27 cellular contexts compared by ENCODE assay signal in the genomic region with DNA sequence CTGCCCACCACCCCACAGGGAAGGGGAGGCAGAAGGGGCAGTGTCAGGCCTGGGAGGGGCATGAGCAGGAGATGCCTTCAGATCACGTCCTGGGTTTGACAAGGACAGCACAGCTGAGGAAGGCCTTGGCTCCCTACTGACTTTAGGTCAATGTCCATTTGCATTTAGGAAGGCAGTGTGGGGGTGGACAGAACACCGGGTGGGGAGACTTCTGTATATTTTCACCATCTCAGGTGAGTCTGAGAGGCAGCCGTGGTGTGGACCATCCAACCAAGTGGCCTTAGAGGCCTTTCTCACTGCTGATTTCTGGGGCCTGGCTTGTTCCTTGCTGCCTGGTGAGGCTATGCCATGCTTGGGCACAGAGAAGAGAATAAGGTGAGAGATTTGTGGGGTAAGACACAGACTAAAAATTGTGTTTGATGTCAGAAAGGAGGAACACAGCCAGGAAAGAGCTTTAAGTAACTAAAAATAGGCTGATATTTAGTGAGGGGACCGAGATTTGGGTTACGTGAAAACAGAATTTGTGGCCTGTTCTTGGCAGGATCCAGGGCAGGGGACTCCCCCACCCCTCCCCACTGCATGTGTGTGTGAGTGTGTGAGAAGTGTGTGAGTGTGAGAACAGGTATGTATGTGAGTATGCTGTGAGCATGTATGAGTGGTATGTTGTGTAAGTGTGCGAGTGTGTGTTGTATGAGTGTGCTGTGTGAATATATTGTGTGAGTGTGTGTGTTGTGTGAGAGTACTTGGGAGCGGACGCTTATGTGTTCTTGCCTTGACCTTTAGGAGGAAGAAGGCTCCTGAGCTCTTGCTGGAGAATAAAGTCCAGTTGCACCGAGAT. TPM values are rescaled to one million over a fixed set of nuclear protein-coding genes. Genes with fewer than 3 reads are reported as not detected.
DNase-seq lines count a peak whose midpoint lies in the region; ATAC-seq and TF ChIP-seq lines count a peak whose summit lies in the region.
"Had no signal": no experiment of that assay in that cellular context is flagged by ENCODE, and none has a peak within 500 bp of the region (broad histone marks: within the 10 kb centered on the region; RNA-seq: fewer than 3 reads in every experiment).

No MANE protein-coding gene starts in this region.

- BruUV-seq in Calu3 (replicated peaks; lab: Mats Ljungman, UMichigan) = no TSS peak

- POLR2A ChIA-PET in RWPE1 (lab: Yijun Ruan, JAX; ENCODE audit: low non-redundant PET) = no interaction called here

- WGBS in psoas muscle, 3 donors = 33 to 63% (median 36%) methylated on average over 9 of the region's 9 CpGs

- no peaks in the 10 kb centered on the region for H3K36me3 ChIP-seq in psoas muscle (ENCODE audit: insufficient read depth in 1 of 2, low read depth in 1 of 2)
- H3K36me3 ChIP-seq: neutrophil, SJSA1, vagina had no signal

- no peaks in the 10 kb centered on the region for H3K27me3 Mint-ChIP-seq in activated naive CD4-positive, alpha-beta T cell treated with anti-CD3 and anti-CD28 coated beads for 36 hours (ENCODE audit: low read depth)
- H3K27me3 Mint-ChIP-seq in Calu3 (ENCODE audit: unreplicated experiment) = peaks cover 38% of the 10 kb centered on the region
- H3K27me3 Mint-ChIP-seq: T-cell had no signal

- peaks cover 3% of the 10 kb centered on the region for H3K9me3 Mint-ChIP-seq in activated naive CD4-positive, alpha-beta T cell treated with anti-CD3 and anti-CD28 coated beads for 36 hours
- no peaks in the 10 kb centered on the region for H3K9me3 Mint-ChIP-seq in Calu3 (ENCODE audit: low read depth, unreplicated experiment)
- H3K9me3 Mint-ChIP-seq: T-cell had no signal

- peaks cover 4% of the 10 kb centered on the region for H3K9me3 ChIP-seq in psoas muscle
- H3K9me3 ChIP-seq: neutrophil, testis, vagina had no signal

- no peak overlapping the region for H3K4me3 Mint-ChIP-seq in activated naive CD4-positive, alpha-beta T cell treated with anti-CD3 and anti-CD28 coated beads for 36 hours
- no peak overlapping the region for H3K4me3 Mint-ChIP-seq in Calu3 (ENCODE audit: low read depth, unreplicated experiment)
- H3K4me3 Mint-ChIP-seq: memory B cell, T-cell had no signal

- H3K4me1 Mint-ChIP-seq in activated naive CD4-positive, alpha-beta T cell treated with anti-CD3 and anti-CD28 coated beads for 36 hours (ENCODE audit: low read depth) = peaks cover 19% of the 10 kb centered on the region
- H3K4me1 Mint-ChIP-seq in Calu3 (ENCODE audit: low read depth, unreplicated experiment) = peaks cover 8% of the 10 kb centered on the region

- TF ChIP-seq CTCF in GM12865 (IDR thresholded peaks at IDR 0.05; ENCODE audit: insufficient read depth, low read depth, low read length, missing control alignments) (no peak), RWPE1 (conservative IDR thresholded peaks at IDR 0.05; ENCODE audit: low read depth) (no peak), psoas muscle (IDR thresholded peaks at IDR 0.05) (no peak), Calu3 (IDR thresholded peaks at IDR 0.05; ENCODE audit: unreplicated experiment) (no peak)

- H3K27ac Mint-ChIP-seq in activated naive CD4-positive, alpha-beta T cell treated with anti-CD3 and anti-CD28 coated beads for 36 hours = peak overlapping the region; percentile 38
- no peak overlapping the region for H3K27ac Mint-ChIP-seq in Calu3 (ENCODE audit: unreplicated experiment)
- H3K27ac Mint-ChIP-seq: memory B cell, T-cell had no signal

- H3K27ac ChIP-seq in RWPE1 = peak overlapping the region; percentile 95
- H3K27ac ChIP-seq in psoas muscle = peak overlapping the region; percentile 74
- H3K27ac ChIP-seq: GM23248, neutrophil, SJSA1, testis had no signal

- CTCF ChIA-PET in activated naive CD4-positive, alpha-beta T cell treated with anti-CD3 and anti-CD28 coated beads for 36 hours (lab: Charles Lee) = interaction anchor here (1.0 kb wide), 1 partner anchor 128 kb away, joined by 3 read pairs; no protein-coding TSS in a partner anchor
- CTCF ChIA-PET in RWPE1 (lab: Yijun Ruan, JAX) (no interaction called here), Calu3 (lab: Charles Lee) (interaction anchor here (1.3 kb wide), 1 partner anchor 25 kb away, joined by 3 read pairs; no protein-coding TSS in a partner anchor)

- H3K4me3 ChIP-seq in GM12865 (ENCODE audit: low read depth, low read length) = no peak overlapping the region
- no peak overlapping the region for H3K4me3 ChIP-seq in psoas muscle
- H3K4me3 ChIP-seq: GM23248, SJSA1, testis, vagina had no signal

- DNase-seq in activated naive CD4-positive, alpha-beta T cell treated with anti-CD3 and anti-CD28 coated beads for 36 hours = peak; percentile 28
- DNase-seq in activated naive CD4-positive, alpha-beta T cell treated with anti-CD3 and anti-CD28 coated beads, Interleukin-2, amount 50 U/mL, for 16 hours = no peak
- DNase-seq in GM12865 (ENCODE audit: low read depth) (peak; percentile 35), RWPE1 (ENCODE audit: low spot score) (no peak), psoas muscle (no peak), Calu3 (no peak), T1000 (lab: John Stamatoyannopoulos, UW) (no peak)
- DNase-seq: GM23248; MV-4-11; NCI-H146; NCI-H510A treated with DMSO at 0.1 percent for 48 hours; small intestine; stimulated activated CD4-positive, alpha-beta T cell treated with anti-CD3 and anti-CD28 coated beads, Interleukin-1b, Interleukin-23, amount 100 ng/mL, for 48 hours; T-cell; testis had no signal

- no peaks in the 10 kb centered on the region for H3K27me3 ChIP-seq in psoas muscle (ENCODE audit: insufficient read depth in 3 of 3, low read length in 2 of 3)
- H3K27me3 ChIP-seq: testis, vagina had no signal

- ATAC-seq in psoas muscle = peak; percentile 34 to 75 (median 68)
- no peak for ATAC-seq in GM18511 (IDR thresholded peaks at IDR 0.05; ENCODE audit: unreplicated experiment)
- ATAC-seq: T-cell had no signal

- intact Hi-C loops in activated naive CD4-positive, alpha-beta T cell treated with anti-CD3 and anti-CD28 coated beads for 36 hours (cut with micrococcal nuclease) = no loop called here
- intact Hi-C loops in psoas muscle (cut with DNase I) = no loop called here
- intact Hi-C loops in Calu3 (cut with micrococcal nuclease; ENCODE audit: unreplicated experiment) = no loop called here

- peaks cover 18% of the 10 kb centered on the region for H3K4me1 ChIP-seq in psoas muscle
- H3K4me1 ChIP-seq: SJSA1 had no signal

- no peaks in the 10 kb centered on the region for H3K36me3 Mint-ChIP-seq in activated naive CD4-positive, alpha-beta T cell treated with anti-CD3 and anti-CD28 coated beads for 36 hours (ENCODE audit: low read depth)
- no peaks in the 10 kb centered on the region for H3K36me3 Mint-ChIP-seq in Calu3 (ENCODE audit: insufficient read depth, unreplicated experiment)
- H3K36me3 Mint-ChIP-seq: T-cell had no signal

RNA-seq across cellular contexts. Expression of gene PLA2G4E, which starts 11.8 kb away (rescaled TPM):
- not detected for total RNA-seq in activated naive CD4-positive, alpha-beta T cell treated with anti-CD3 and anti-CD28 coated beads for 36 hours
- total RNA-seq in psoas muscle = under 1 TPM in 3 of 4 donors, not detected in 1; 0.08 to 0.34 (median 0.24) TPM
- polyA plus RNA-seq in psoas muscle = under 1 TPM in 2 of 3 donors, not detected in 1; 0.01 to 0.07 TPM
- total RNA-seq in Calu3 (2022) = 0.09 TPM in 1 of 2 replicates, not detected in the other
- total RNA-seq: A673, cerebellum, Daoy, endothelial cell of umbilical vein, GM23248, HT1080, pulmonary artery endothelial cell, SJSA1, T-cell had no signal
- polyA plus RNA-seq: BJ, endothelial cell of umbilical vein, GM23248 had no signal

Comparison
In these comparisons a context has a peak if more than half of its experiments do, and no peak if none do; other contexts are left out.
1. DNase-seq: peak in activated naive CD4-positive, alpha-beta T cell treated with anti-CD3 and anti-CD28 coated beads for 36 hours (single experiment) and GM12865 (single experiment); none in activated naive CD4-positive, alpha-beta T cell treated with anti-CD3 and anti-CD28 coated beads, Interleukin-2, amount 50 U/mL, for 16 hours (single experiment), RWPE1 (single experiment), psoas muscle (0 of 2), Calu3 (single experiment) and T1000 (single experiment).